In the genomic region with DNA sequence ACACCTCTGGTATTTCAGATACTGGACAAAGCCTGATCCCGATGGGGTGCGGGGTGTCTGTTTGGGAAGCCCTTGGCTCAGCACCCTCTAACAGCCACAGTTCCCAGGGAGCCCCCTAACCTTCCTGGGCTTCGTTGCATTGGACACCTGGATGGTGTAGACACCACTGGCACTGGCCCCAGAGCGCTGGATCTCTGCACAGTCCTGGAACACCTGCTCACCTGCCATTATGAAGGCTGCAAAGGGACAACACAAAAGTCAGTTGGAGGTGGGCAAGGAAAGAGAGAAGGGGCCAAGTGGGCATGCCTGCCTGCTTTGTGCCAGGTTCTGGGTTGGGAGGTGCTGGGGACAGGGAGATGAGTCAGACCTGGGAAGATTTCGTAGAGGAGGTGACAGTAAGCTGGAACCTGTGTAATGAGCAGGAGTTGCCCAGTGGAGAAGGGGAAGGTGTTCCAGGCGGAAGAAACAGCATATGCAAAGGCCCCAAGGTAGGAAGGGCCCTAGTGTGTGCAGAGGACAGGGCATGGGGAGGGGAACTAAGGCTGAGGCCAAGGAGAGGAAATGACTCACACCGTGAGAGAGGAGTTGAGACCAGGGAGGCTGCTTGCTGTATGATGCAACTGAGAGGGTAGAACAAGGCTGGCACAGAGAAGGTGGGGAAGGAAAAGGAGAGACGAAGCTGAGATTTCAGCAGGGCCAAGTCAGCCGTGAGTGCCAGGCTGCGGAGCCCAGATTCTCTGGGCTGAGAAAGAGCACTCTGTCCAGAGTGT, we compare ENCODE assay signal across 8 cellular contexts.
A peak's percentile ranks its signal among the peaks of the same experiment; 100 is the strongest.
DNase-seq lines count a peak whose midpoint lies in the region; ATAC-seq and TF ChIP-seq lines count a peak whose summit lies in the region.

No MANE protein-coding gene starts in this region.

- ATAC-seq in HG03520 (IDR thresholded peaks at IDR 0.05; ENCODE audit: unreplicated experiment): no peak
- ATAC-seq in GM18873 (IDR thresholded peaks at IDR 0.05; ENCODE audit: low FRiP score, unreplicated experiment): no peak

- no peak for TF ChIP-seq CTCF in fibroblast of pulmonary artery (IDR thresholded peaks at IDR 0.05; ENCODE audit: low read length, missing control alignments)

- POLR2A ChIA-PET in HEK293T (lab: Yijun Ruan, JAX): no interaction called here

- no peak overlapping the region for H3K4me3 ChIP-seq in fibroblast of pulmonary artery (replicated peaks; ENCODE audit: low read depth, low read length)

- DNase-seq in AG08396 (ENCODE audit: low spot score) (peak; percentile 37), HPDE6-E6E7 (ENCODE audit: extremely low spot score) (peak; percentile 90), UCSD-AML1 (lab: John Stamatoyannopoulos, UW; ENCODE audit: unreplicated experiment) (peak; percentile 36), fibroblast of pulmonary artery (ENCODE audit: low read depth) (peak; percentile 69), NCI-H1417 (lab: John Stamatoyannopoulos, UW) (no peak), HEK293T (ENCODE audit: extremely low spot score) (no peak)

- CTCF ChIA-PET in HEK293T (lab: Yijun Ruan, JAX): no interaction called here

TF ChIP-seq in HEK293T, 16 proteins besides CTCF, POLR2A, EP300 and RAD21:
- TF ChIP-seq SUZ12 (IDR thresholded peaks at IDR 0.05) (no peak), CTBP1 (IDR thresholded peaks at IDR 0.05; ENCODE audit: borderline replicate concordance) (no peak), ZNF384 (IDR thresholded peaks at IDR 0.05) (no peak), NFRKB (IDR thresholded peaks at IDR 0.05) (no peak), SP1 (IDR thresholded peaks at IDR 0.05) (no peak), FOXM1 (IDR thresholded peaks at IDR 0.05; ENCODE audit: borderline replicate concordance) (no peak), LEF1 (IDR thresholded peaks at IDR 0.05; ENCODE audit: borderline replicate concordance) (no peak), FOXA1 (IDR thresholded peaks at IDR 0.05) (no peak)

Comparison
In these comparisons a context has a peak if more than half of its experiments do, and no peak if none do; other contexts are left out.
1. DNase-seq: peak in AG08396 (single experiment), HPDE6-E6E7 (single experiment), UCSD-AML1 (single experiment) and fibroblast of pulmonary artery (single experiment); none in NCI-H1417 (0 of 3) and HEK293T (single experiment).